ENCODE assay signal across 8 cellular contexts in the genomic region with DNA sequence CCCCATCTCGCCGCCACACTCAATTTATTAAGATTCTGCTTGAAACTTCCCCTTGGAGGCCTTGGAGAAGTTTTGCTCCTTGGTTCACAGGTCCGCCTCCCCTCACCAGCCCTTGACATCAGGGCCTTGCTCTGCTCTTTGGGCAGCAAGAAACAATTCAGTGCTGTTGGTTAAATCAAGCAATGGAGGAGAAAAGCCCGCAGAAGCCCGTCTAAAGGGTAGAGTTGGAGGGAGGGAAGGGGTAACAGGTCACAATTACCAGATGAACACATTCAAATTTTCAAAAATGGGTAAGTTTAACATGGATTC. TPM values are rescaled to one million over a fixed set of nuclear protein-coding genes. Genes with fewer than 3 reads are reported as not detected.
DNase-seq lines count a peak whose midpoint lies in the region; ATAC-seq and TF ChIP-seq lines count a peak whose summit lies in the region.

No MANE protein-coding gene starts in this region.

- no peaks in the 10 kb centered on the region for H3K27me3 Mint-ChIP-seq in activated CD8-positive, alpha-beta T cell treated with anti-CD3 and anti-CD28 coated beads, Interleukin-2, amount 10 ng/mL, durations not matched to agents 7 days and 5 days (ENCODE audit: low read depth)

- H3K4me1 Mint-ChIP-seq in activated CD8-positive, alpha-beta T cell treated with anti-CD3 and anti-CD28 coated beads, Interleukin-2, amount 10 ng/mL, durations not matched to agents 7 days and 5 days (ENCODE audit: low read depth), result peaks cover 61% of the 10 kb centered on the region

- peak overlapping the region; percentile 99 for H3K27ac Mint-ChIP-seq in activated CD8-positive, alpha-beta T cell treated with anti-CD3 and anti-CD28 coated beads, Interleukin-2, amount 10 ng/mL, durations not matched to agents 7 days and 5 days

- CTCF ChIA-PET in activated CD8-positive, alpha-beta T cell treated with anti-CD3 and anti-CD28 coated beads, Interleukin-2, amount 10 ng/mL, durations not matched to agents 7 days and 5 days (lab: Charles Lee), result interaction anchor here (1.1 to 11.0 kb wide), 3 partner anchors 115 to 180 kb away, joined by 3 to 248 read pairs (median 4); partner anchors contain the start of genes FAM162A and PARP14

- peaks cover 77% of the 10 kb centered on the region for H3K36me3 Mint-ChIP-seq in activated CD8-positive, alpha-beta T cell treated with anti-CD3 and anti-CD28 coated beads, Interleukin-2, amount 10 ng/mL, durations not matched to agents 7 days and 5 days (ENCODE audit: low read depth)

- peak overlapping the region; percentile 98 for H3K4me3 Mint-ChIP-seq in activated CD8-positive, alpha-beta T cell treated with anti-CD3 and anti-CD28 coated beads, Interleukin-2, amount 10 ng/mL, durations not matched to agents 7 days and 5 days

- H3K27me3 ChIP-seq in foreskin keratinocyte, result no peaks in the 10 kb centered on the region

- H3K4me1 ChIP-seq in foreskin keratinocyte, result no peaks in the 10 kb centered on the region

- H3K9me3 Mint-ChIP-seq in activated CD8-positive, alpha-beta T cell treated with anti-CD3 and anti-CD28 coated beads, Interleukin-2, amount 10 ng/mL, durations not matched to agents 7 days and 5 days (ENCODE audit: insufficient read depth), result no peaks in the 10 kb centered on the region

- DNase-seq in EL, result peak; percentile 41
- peak; percentile 40 for DNase-seq in activated CD8-positive, alpha-beta T cell treated with anti-CD3 and anti-CD28 coated beads, Interleukin-2, amount 10 ng/mL, durations not matched to agents 7 days and 5 days
- DNase-seq in foreskin keratinocyte, result peak in 1 of 2 donors; percentile 6
- peak; percentile 25 for DNase-seq in pons (ENCODE audit: low spot score)
- no peak for DNase-seq in SIG-M5 (lab: John Stamatoyannopoulos, UW)
- no peak for DNase-seq in NCI-H2081 (lab: John Stamatoyannopoulos, UW)
- DNase-seq in DMS79 treated with DMSO at 0.1 percent for 48 hours (lab: John Stamatoyannopoulos, UW), result no peak

- POLR2A ChIA-PET in activated CD8-positive, alpha-beta T cell treated with anti-CD3 and anti-CD28 coated beads, Interleukin-2, amount 10 ng/mL, durations not matched to agents 7 days and 5 days (lab: Charles Lee), result interaction anchor here (0.6 to 5.5 kb wide), 13 partner anchors 8 to 148 kb away, joined by 3 to 101 read pairs (median 6); partner anchors contain the start of genes KPNA1, PARP14, PARP15 and WDR5B

- peak overlapping the region; percentile 93 for H3K27ac ChIP-seq in foreskin keratinocyte

- TF ChIP-seq CTCF in foreskin keratinocyte (conservative IDR thresholded peaks at IDR 0.05), result no peak

- peak; percentile 3 for ATAC-seq in HG03066 (IDR thresholded peaks at IDR 0.05; ENCODE audit: low read depth, unreplicated experiment)
- ATAC-seq in activated CD8-positive, alpha-beta T cell treated with anti-CD3 and anti-CD28 coated beads, Interleukin-2, amount 10 ng/mL, durations not matched to agents 7 days and 5 days, result peak; percentile 12
- no peak for ATAC-seq in foreskin keratinocyte

RNA-seq across cellular contexts. Expression of gene PARP9, which starts 0.4 kb away (rescaled TPM):
- 100 to 1,000 TPM; 115 to 118 TPM for total RNA-seq in activated CD8-positive, alpha-beta T cell treated with anti-CD3 and anti-CD28 coated beads, Interleukin-2, amount 10 ng/mL, durations not matched to agents 7 days and 5 days
- 54.1 and 61.9 TPM in 2 replicates for total RNA-seq in foreskin keratinocyte
- polyA plus RNA-seq in foreskin keratinocyte, result 35.7 and 39.0 TPM in 2 replicates

RNA-seq across cellular contexts. Expression of gene DTX3L, which starts 0.5 kb away (rescaled TPM):
- total RNA-seq in activated CD8-positive, alpha-beta T cell treated with anti-CD3 and anti-CD28 coated beads, Interleukin-2, amount 10 ng/mL, durations not matched to agents 7 days and 5 days, result 100 to 1,000 TPM; 124 to 127 TPM
- 49.1 and 57.0 TPM in 2 replicates for total RNA-seq in foreskin keratinocyte
- 12.6 and 13.1 TPM in 2 replicates for polyA plus RNA-seq in foreskin keratinocyte

RNA-seq across cellular contexts. Expression of gene PARP15, which starts 13.8 kb away (rescaled TPM):
- 10 to 100 TPM; 36.6 to 38.6 TPM for total RNA-seq in activated CD8-positive, alpha-beta T cell treated with anti-CD3 and anti-CD28 coated beads, Interleukin-2, amount 10 ng/mL, durations not matched to agents 7 days and 5 days
- total RNA-seq in foreskin keratinocyte, result 0.27 and 0.35 TPM in 2 replicates
- polyA plus RNA-seq in foreskin keratinocyte, result 0.09 and 0.11 TPM in 2 replicates

RNA-seq across cellular contexts. Expression of gene KPNA1, which starts 48.9 kb away (rescaled TPM):
- total RNA-seq in activated CD8-positive, alpha-beta T cell treated with anti-CD3 and anti-CD28 coated beads, Interleukin-2, amount 10 ng/mL, durations not matched to agents 7 days and 5 days, result 10 to 100 TPM; 58.8 to 60.2 TPM
- 57.9 and 58.9 TPM in 2 replicates for total RNA-seq in foreskin keratinocyte
- polyA plus RNA-seq in foreskin keratinocyte, result 19.2 and 25.2 TPM in 2 replicates

Comparison
In these comparisons a context has a peak if more than half of its experiments do, and no peak if none do; other contexts are left out.
1. DNase-seq: peak in EL (single experiment), activated CD8-positive, alpha-beta T cell treated with anti-CD3 and anti-CD28 coated beads, Interleukin-2, amount 10 ng/mL, durations not matched to agents 7 days and 5 days (single experiment) and pons (single experiment); none in SIG-M5 (single experiment), NCI-H2081 (0 of 2) and DMS79 treated with DMSO at 0.1 percent for 48 hours (single experiment).
2. RNA of gene PARP15, which starts 13.8 kb away (total RNA-seq): 36.6 to 38.6 TPM in activated CD8-positive, alpha-beta T cell treated with anti-CD3 and anti-CD28 coated beads, Interleukin-2, amount 10 ng/mL, durations not matched to agents 7 days and 5 days; 0.27 to 0.35 TPM in foreskin keratinocyte; every median in the first group is over 10 times any median in the second.